Comparison of ENCODE assay signal across 1 cellular context in the genomic region with DNA sequence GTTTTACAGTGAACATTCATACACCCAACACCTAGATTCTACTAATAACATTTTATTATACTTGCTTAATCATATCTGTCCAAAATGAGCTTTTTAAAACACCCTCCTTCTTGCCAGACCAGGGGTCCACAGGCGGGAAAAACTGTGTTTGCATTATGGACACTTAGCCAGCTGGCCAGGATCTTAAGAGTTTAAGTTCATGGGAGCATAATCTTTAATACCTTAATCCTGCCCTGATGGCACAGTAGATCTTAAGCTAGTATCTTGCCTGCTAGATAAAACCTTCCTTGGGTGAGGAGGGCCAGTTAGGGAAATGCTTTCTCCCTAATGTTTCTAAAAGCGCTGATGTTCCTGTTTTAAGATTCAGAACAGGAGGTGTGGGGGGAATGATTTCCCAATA.
TF ChIP-seq lines count a peak whose summit lies in the region.

No MANE protein-coding gene starts in this region.

TF ChIP-seq in GM12878, 131 proteins besides CTCF, POLR2A, EP300 and RAD21:
- TF ChIP-seq ZNF384 (IDR thresholded peaks at IDR 0.05; ENCODE audit: borderline replicate concordance, low read depth, low read length) (no peak), ZBTB4 (CRISPR knock-in tag; IDR thresholded peaks at IDR 0.05) (no peak), JUNB (IDR thresholded peaks at IDR 0.05) (no peak), KAT2A (conservative IDR thresholded peaks at IDR 0.05; ENCODE audit: control insufficient read depth, low read depth, low read length) (no peak)
- TF ChIP-seq, protein P1, sequence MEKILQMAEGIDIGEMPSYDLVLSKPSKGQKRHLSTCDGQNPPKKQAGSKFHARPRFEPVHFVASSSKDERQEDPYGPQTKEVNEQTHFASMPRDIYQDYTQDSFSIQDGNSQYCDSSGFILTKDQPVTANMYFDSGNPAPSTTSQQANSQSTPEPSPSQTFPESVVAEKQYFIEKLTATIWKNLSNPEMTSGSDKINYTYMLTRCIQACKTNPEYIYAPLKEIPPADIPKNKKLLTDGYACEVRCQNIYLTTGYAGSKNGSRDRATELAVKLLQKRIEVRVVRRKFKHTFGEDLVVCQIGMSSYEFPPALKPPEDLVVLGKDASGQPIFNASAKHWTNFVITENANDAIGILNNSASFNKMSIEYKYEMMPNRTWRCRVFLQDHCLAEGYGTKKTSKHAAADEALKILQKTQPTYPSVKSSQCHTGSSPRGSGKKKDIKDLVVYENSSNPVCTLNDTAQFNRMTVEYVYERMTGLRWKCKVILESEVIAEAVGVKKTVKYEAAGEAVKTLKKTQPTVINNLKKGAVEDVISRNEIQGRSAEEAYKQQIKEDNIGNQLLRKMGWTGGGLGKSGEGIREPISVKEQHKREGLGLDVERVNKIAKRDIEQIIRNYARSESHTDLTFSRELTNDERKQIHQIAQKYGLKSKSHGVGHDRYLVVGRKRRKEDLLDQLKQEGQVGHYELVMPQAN (conservative IDR thresholded peaks at IDR 0.05), result no peak
